In genomic region chr15:36960947-36961227, GRCh38 we compare ENCODE assay signal across 28 cellular contexts.
"Had no signal": no experiment of that assay in that cellular context is flagged by ENCODE, and none has a peak within 500 bp of the region (broad histone marks: within the 10 kb centered on the region; RNA-seq: fewer than 3 reads in every experiment).

No MANE protein-coding gene starts in this region.

- H2AFZ ChIP-seq: neural progenitor cell, parathyroid adenoma had no signal

- H3K4me3 Mint-ChIP-seq: activated CD4-positive, alpha-beta memory T cell treated with anti-CD3 and anti-CD28 coated beads for 36 hours; activated CD4-positive, alpha-beta T cell treated with anti-CD3 and anti-CD28 coated beads, Interleukin-2, amount 10 ng/mL, durations not matched to agents 24 days and 14 days; activated naive CD4-positive, alpha-beta T cell treated with anti-CD3 and anti-CD28 coated beads for 36 hours; activated naive CD8-positive, alpha-beta T cell treated with anti-CD3 and anti-CD28 coated beads for 36 hours; activated T-helper 1 cell treated with anti-CD3 and anti-CD28 coated beads, Interleukin-12 subunit alpha, Interleukin-12 subunit beta, Interleukin-2, Interleukin-4 antibody, amounts not matched to agents 30 ng/mL and 10 ng/mL and 1 ng/mL, durations not matched to agents 14 hours and 24 hours and 36 hours; endodermal cell; naive thymus-derived CD8-positive, alpha-beta T cell; neural progenitor cell; stimulated activated naive B cell treated with anti-CD40 and anti-IgM and Interleukin-4, amounts not matched to agents 10 μg/mL and 1 μg/mL and 100 μg/mL, for 72 hours had no signal

- ATAC-seq: body of pancreas; foreskin keratinocyte; heart right ventricle; naive thymus-derived CD8-positive, alpha-beta T cell; stimulated activated naive B cell treated with anti-CD40 and anti-IgM and Interleukin-4, amounts not matched to agents 10 μg/mL and 1 μg/mL and 100 μg/mL, for 72 hours; upper lobe of right lung had no signal

- H3K27ac ChIP-seq: adrenal gland, foreskin keratinocyte, neural progenitor cell, parathyroid adenoma, right atrium auricular region, stomach, thyroid gland, upper lobe of right lung had no signal

- H3K27ac Mint-ChIP-seq: activated CD4-positive, alpha-beta memory T cell treated with anti-CD3 and anti-CD28 coated beads for 36 hours; activated CD4-positive, alpha-beta T cell treated with anti-CD3 and anti-CD28 coated beads, Interleukin-2, amount 10 ng/mL, durations not matched to agents 24 days and 14 days; activated naive CD4-positive, alpha-beta T cell treated with anti-CD3 and anti-CD28 coated beads for 36 hours; activated naive CD8-positive, alpha-beta T cell treated with anti-CD3 and anti-CD28 coated beads for 36 hours; activated T-helper 1 cell treated with anti-CD3 and anti-CD28 coated beads, Interleukin-12 subunit alpha, Interleukin-12 subunit beta, Interleukin-2, Interleukin-4 antibody, amounts not matched to agents 30 ng/mL and 10 ng/mL and 1 ng/mL, durations not matched to agents 14 hours and 24 hours and 36 hours; endodermal cell; neural progenitor cell; stimulated activated naive B cell treated with anti-CD40 and anti-IgM and Interleukin-4, amounts not matched to agents 10 μg/mL and 1 μg/mL and 100 μg/mL, for 72 hours had no signal

- H3K9me3 Mint-ChIP-seq: activated CD4-positive, alpha-beta memory T cell treated with anti-CD3 and anti-CD28 coated beads for 36 hours; activated CD4-positive, alpha-beta T cell treated with anti-CD3 and anti-CD28 coated beads, Interleukin-2, amount 10 ng/mL, durations not matched to agents 24 days and 14 days; activated naive CD4-positive, alpha-beta T cell treated with anti-CD3 and anti-CD28 coated beads for 36 hours; activated naive CD8-positive, alpha-beta T cell treated with anti-CD3 and anti-CD28 coated beads for 36 hours; activated T-helper 1 cell treated with anti-CD3 and anti-CD28 coated beads, Interleukin-12 subunit alpha, Interleukin-12 subunit beta, Interleukin-2, Interleukin-4 antibody, amounts not matched to agents 30 ng/mL and 10 ng/mL and 1 ng/mL, durations not matched to agents 14 hours and 24 hours and 36 hours; endodermal cell; neural progenitor cell; stimulated activated naive B cell treated with anti-CD40 and anti-IgM and Interleukin-4, amounts not matched to agents 10 μg/mL and 1 μg/mL and 100 μg/mL, for 72 hours had no signal

- H3K9me3 ChIP-seq: adrenal gland, body of pancreas, esophagus muscularis mucosa, heart right ventricle, right atrium auricular region, stomach, thyroid gland, upper lobe of right lung had no signal

- H3K27me3 ChIP-seq: adrenal gland, body of pancreas, esophagus muscularis mucosa, foreskin keratinocyte, heart right ventricle, neural progenitor cell, right atrium auricular region, stomach, thyroid gland, upper lobe of right lung had no signal

- H3K36me3 Mint-ChIP-seq: activated CD4-positive, alpha-beta memory T cell treated with anti-CD3 and anti-CD28 coated beads for 36 hours; activated naive CD8-positive, alpha-beta T cell treated with anti-CD3 and anti-CD28 coated beads for 36 hours; naive thymus-derived CD8-positive, alpha-beta T cell; neural progenitor cell; stimulated activated naive B cell treated with anti-CD40 and anti-IgM and Interleukin-4, amounts not matched to agents 10 μg/mL and 1 μg/mL and 100 μg/mL, for 72 hours had no signal

- H3K4me1 Mint-ChIP-seq: activated CD4-positive, alpha-beta T cell treated with anti-CD3 and anti-CD28 coated beads, Interleukin-2, amount 10 ng/mL, durations not matched to agents 24 days and 14 days; activated naive CD8-positive, alpha-beta T cell treated with anti-CD3 and anti-CD28 coated beads for 36 hours; naive thymus-derived CD8-positive, alpha-beta T cell; neural progenitor cell; stimulated activated naive B cell treated with anti-CD40 and anti-IgM and Interleukin-4, amounts not matched to agents 10 μg/mL and 1 μg/mL and 100 μg/mL, for 72 hours had no signal

- H3K36me3 ChIP-seq: adrenal gland, esophagus muscularis mucosa, heart right ventricle, neural progenitor cell, right atrium auricular region, stomach, thyroid gland, upper lobe of right lung had no signal

- H3K79me2 ChIP-seq: parathyroid adenoma had no signal

- H3K27me3 Mint-ChIP-seq: activated CD4-positive, alpha-beta memory T cell treated with anti-CD3 and anti-CD28 coated beads for 36 hours; activated CD4-positive, alpha-beta T cell treated with anti-CD3 and anti-CD28 coated beads, Interleukin-2, amount 10 ng/mL, durations not matched to agents 24 days and 14 days; stimulated activated naive B cell treated with anti-CD40 and anti-IgM and Interleukin-4, amounts not matched to agents 10 μg/mL and 1 μg/mL and 100 μg/mL, for 72 hours had no signal

- H3K4me3 ChIP-seq: body of pancreas, esophagus muscularis mucosa, heart right ventricle, neural progenitor cell, right atrium auricular region, stomach, thyroid gland, upper lobe of right lung had no signal

- H3K4me2 ChIP-seq: neural progenitor cell had no signal

- H3K9ac ChIP-seq: neural progenitor cell, parathyroid adenoma had no signal

- DNase-seq: activated CD4-positive, alpha-beta memory T cell treated with anti-CD3 and anti-CD28 coated beads for 36 hours; activated CD4-positive, alpha-beta T cell treated with anti-CD3 and anti-CD28 coated beads, Interleukin-2, amount 10 ng/mL, durations not matched to agents 24 days and 14 days; activated CD4-positive, CD25-positive, alpha-beta regulatory T cell treated with anti-CD3 and anti-CD28 coated beads, Interleukin-2, amount 50 U/mL, for 72 hours; activated CD8-positive, alpha-beta memory T cell treated with anti-CD3 and anti-CD28 coated beads, Interleukin-2, amount 50 U/mL, for 4 hours; activated effector memory CD4-positive, alpha-beta T cell treated with anti-CD3 and anti-CD28 coated beads, Interleukin-2, amount 50 U/mL, for 16 hours; activated naive CD4-positive, alpha-beta T cell treated with anti-CD3 and anti-CD28 coated beads for 36 hours; activated naive CD8-positive, alpha-beta T cell treated with anti-CD3 and anti-CD28 coated beads for 36 hours; activated T-cell treated with anti-CD3 and anti-CD28 coated beads, Interleukin-2, amount 50 U/mL, for 1 hour; adrenal gland; aorta; body of pancreas; caudate nucleus; endodermal cell; foreskin keratinocyte; heart right ventricle; naive thymus-derived CD8-positive, alpha-beta T cell; occipital lobe; stimulated activated CD4-positive, alpha-beta T cell treated with anti-CD3 and anti-CD28 coated beads, Interleukin-15, amount 100 ng/mL, for 24 hours; stimulated activated CD4-positive, alpha-beta T cell treated with anti-CD3 and anti-CD28 coated beads, Interleukin-2, amount 100 ng/mL, for 24 hours; stimulated activated naive B cell treated with anti-CD40 and anti-IgM and Interleukin-4, amounts not matched to agents 10 μg/mL and 1 μg/mL and 100 μg/mL, for 72 hours; stomach; thyroid gland; upper lobe of right lung had no signal

- H3K4me1 ChIP-seq: neural progenitor cell, parathyroid adenoma, thyroid gland had no signal
